8 cellular contexts compared by ENCODE assay signal in the genomic region with DNA sequence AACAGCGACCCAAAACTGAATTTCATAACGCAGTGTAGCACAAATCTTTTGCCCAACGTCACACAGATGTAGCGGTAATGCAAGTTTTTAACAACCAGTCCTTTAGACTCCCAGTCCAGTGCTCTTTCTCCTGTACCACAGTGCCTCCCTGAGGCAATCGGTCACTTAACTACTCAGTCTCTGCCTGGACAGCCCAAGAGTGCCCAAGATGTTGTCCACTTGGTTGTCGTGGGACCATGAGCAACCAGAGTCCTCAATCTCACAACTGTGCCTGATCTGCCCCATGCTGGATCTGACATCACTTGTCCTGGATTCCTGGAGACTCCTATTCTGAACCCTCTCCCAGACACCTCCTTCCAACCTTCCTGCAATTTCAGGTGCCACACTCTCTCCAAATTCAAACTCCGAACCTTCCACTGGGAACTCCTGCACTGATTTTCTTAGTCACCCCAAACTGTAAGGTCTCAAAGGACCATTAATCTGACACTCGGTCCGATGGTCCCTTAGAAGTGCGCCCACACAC. TPM values are rescaled to one million over a fixed set of nuclear protein-coding genes. Genes with fewer than 3 reads are reported as not detected.
DNase-seq lines count a peak whose midpoint lies in the region; ATAC-seq and TF ChIP-seq lines count a peak whose summit lies in the region.

No MANE protein-coding gene starts in this region.

- ATAC-seq in lower lobe of right lung: peak; percentile 45 to 61

- H4K20me1 ChIP-seq in GM23248 (ENCODE audit: insufficient read depth): no peaks in the 10 kb centered on the region

- H3K27me3 ChIP-seq in GM23248 (replicated peaks; ENCODE audit: insufficient read depth): no peaks in the 10 kb centered on the region
- no peaks in the 10 kb centered on the region for H3K27me3 ChIP-seq in lower lobe of right lung (ENCODE audit: low read depth)
- no peaks in the 10 kb centered on the region for H3K27me3 ChIP-seq in tibial nerve

- peak overlapping the region; percentile 96 for H3K27ac ChIP-seq in GM23248
- peak overlapping the region; percentile 93 for H3K27ac ChIP-seq in lower lobe of right lung
- H3K27ac ChIP-seq in tibial nerve: peak overlapping the region; percentile 92 to 96 (median 94)

- TF ChIP-seq EP300 in tibial nerve (IDR thresholded peaks at IDR 0.05): no peak

- in situ Hi-C loops in GM23248 (cut with MboI): no loop called here

- H3K9me3 ChIP-seq in GM23248 (ENCODE audit: low read depth) (no peaks in the 10 kb centered on the region), lower lobe of right lung (no peaks in the 10 kb centered on the region), tibial nerve (no peaks in the 10 kb centered on the region)

- peaks cover 4% of the 10 kb centered on the region; the same call in 1 of the 2 replicates for H3K4me1 ChIP-seq in GM23248 (ENCODE audit: insufficient read depth)
- peaks cover 14% of the 10 kb centered on the region for H3K4me1 ChIP-seq in lower lobe of right lung
- H3K4me1 ChIP-seq in tibial nerve: peaks cover 0 to 16% (median 0%) of the 10 kb centered on the region in 4 donors

- peak; percentile 33 for DNase-seq in ELR (ENCODE audit: low read depth)
- peak; percentile 46 for DNase-seq in GM23248
- DNase-seq in NCI-H69 (lab: John Stamatoyannopoulos, UW): peak; percentile 48
- DNase-seq in cerebellar cortex (ENCODE audit: low spot score): peak; percentile 27
- no peak for DNase-seq in lower lobe of right lung
- DNase-seq in tibial nerve (ENCODE audit: low spot score in 2 of 2): peak in 1 of 2 donors; percentile 5
- no peak for DNase-seq in cerebellar nuclear complex (lab: John Stamatoyannopoulos, UW)
- DNase-seq in DMS153 treated with DMSO at 0.1 percent for 48 hours (lab: John Stamatoyannopoulos, UW; ENCODE audit: unreplicated experiment): no peak

- no peak for TF ChIP-seq POLR2A in tibial nerve (IDR thresholded peaks at IDR 0.05)

- peak overlapping the region; percentile 93 for H3K9ac ChIP-seq in GM23248

- TF ChIP-seq CTCF in lower lobe of right lung (IDR thresholded peaks at IDR 0.05) (no peak), tibial nerve (IDR thresholded peaks at IDR 0.05) (no peak)

- no peaks in the 10 kb centered on the region for H3K9me2 ChIP-seq in GM23248 (ENCODE audit: insufficient read depth)

- H3K4me3 ChIP-seq in GM23248: peak overlapping the region; percentile 97
- H3K4me3 ChIP-seq in lower lobe of right lung: peak overlapping the region; percentile 67
- H3K4me3 ChIP-seq in tibial nerve: peak overlapping the region; percentile 60 to 79 (median 66)

- intact Hi-C loops in lower lobe of right lung (cut with DNase I): no loop called here

- H3K4me2 ChIP-seq in GM23248 (ENCODE audit: unreplicated experiment): peak overlapping the region; percentile 81

- WGBS in GM23248 (ENCODE audit: low coverage in 1 of 2, low lambda C conversion rate in 2 of 2, missing lambda C conversion rate in 2 of 2), 2 experiments: 1 to 3% methylated on average over 9 to 10 of the region's 10 CpGs
- 5 to 38% methylated on average over 6 to 10 of the region's 10 CpGs for WGBS in tibial nerve, 2 donors

- peaks cover 51% of the 10 kb centered on the region for H3K79me2 ChIP-seq in GM23248 (ENCODE audit: insufficient read depth)

- H3F3A ChIP-seq in GM23248 (ENCODE audit: insufficient read depth): 0 out of 2 replicates have a peak, but pooled peaks cover 8% of the 10 kb centered on the region

- H2AFZ ChIP-seq in GM23248: peak overlapping the region; percentile 92

- H3K36me3 ChIP-seq in GM23248 (ENCODE audit: low read depth) (no peaks in the 10 kb centered on the region), lower lobe of right lung (no peaks in the 10 kb centered on the region), tibial nerve (peaks cover 0 to 4% (median 0%) of the 10 kb centered on the region in 3 donors)

RNA-seq across cellular contexts. Expression of a gene that starts 0.7 kb away (rescaled TPM):
- 28.6 and 30.6 TPM in 2 replicates for total RNA-seq in GM23248 (2014; rRNA removed; shearing (Covaris generic))
- polyA plus RNA-seq in GM23248 (2016; fragmentation: Nextera tagmentation; extraction: Ambion mirVana): 24.7 and 26.3 TPM in 2 replicates
- total RNA-seq in lower lobe of right lung (28.7 TPM), tibial nerve (10 to 100 TPM; 24.1 to 31.6 (median 28.3) TPM)

RNA-seq across cellular contexts. Expression of a gene that starts 12.1 kb away (rescaled TPM):
- total RNA-seq in GM23248 (2014; rRNA removed; shearing (Covaris generic)): 24.5 and 27.0 TPM in 2 replicates
- 11.4 and 13.1 TPM in 2 replicates for polyA plus RNA-seq in GM23248 (2016; fragmentation: Nextera tagmentation; extraction: Ambion mirVana)
- total RNA-seq in lower lobe of right lung: 18.0 TPM
- 10 to 100 TPM; 12.9 to 23.9 (median 18.7) TPM for total RNA-seq in tibial nerve

Comparison
In these comparisons a context has a peak if more than half of its experiments do, and no peak if none do; other contexts are left out.
1. DNase-seq: peak in ELR (single experiment), GM23248 (single experiment), NCI-H69 (single experiment) and cerebellar cortex (single experiment); none in lower lobe of right lung (single experiment), cerebellar nuclear complex (0 of 2) and DMS153 treated with DMSO at 0.1 percent for 48 hours (single experiment).
2. Peak in every context shown above with its lines, with median percentiles within 50 percentile points of each other: H3K27ac ChIP-seq and H3K4me3 ChIP-seq.